1 cellular context compared by ENCODE assay signal in the genomic region with DNA sequence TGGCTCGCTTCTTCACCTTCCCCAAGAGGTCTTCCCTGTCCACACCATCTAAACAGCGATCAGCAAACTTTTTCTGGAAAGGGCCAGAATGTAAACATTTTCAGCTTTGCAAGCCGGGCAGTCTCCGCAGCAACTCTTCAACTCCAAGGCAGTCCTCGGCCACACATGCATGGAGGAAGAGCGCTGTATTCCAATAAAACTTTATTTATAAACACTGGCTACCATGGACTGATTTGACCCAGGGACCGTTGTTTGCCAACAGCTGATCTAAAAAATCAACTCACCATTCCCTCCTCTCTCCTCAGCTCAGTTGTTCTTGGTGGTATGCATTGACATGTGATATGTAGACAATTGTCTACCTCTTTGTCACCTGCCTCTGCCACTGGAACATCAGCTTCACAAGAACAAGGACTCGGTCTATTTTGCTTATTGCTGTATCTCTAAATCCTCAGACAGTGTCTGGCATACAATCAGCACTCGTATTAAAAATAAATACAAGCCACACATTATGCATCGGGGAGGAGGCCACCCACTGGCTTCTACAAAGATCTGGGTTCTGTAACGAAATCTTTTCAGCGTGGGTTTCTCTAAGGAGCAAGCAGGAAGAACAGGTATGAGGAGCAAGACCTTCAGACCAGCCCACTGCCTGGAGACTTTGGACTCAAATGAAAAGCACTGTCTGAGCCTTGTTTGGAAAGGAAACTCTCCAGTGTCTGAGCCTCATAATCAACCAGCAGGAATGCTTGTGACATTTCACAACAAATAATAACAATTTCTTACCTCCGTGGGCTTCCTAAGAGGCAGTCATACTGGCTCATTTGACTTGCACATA.
TF ChIP-seq lines count a peak whose summit lies in the region.

No MANE protein-coding gene starts in this region.

TF ChIP-seq in K562, 482 proteins besides CTCF, POLR2A, EP300 and RAD21:
- no peak for TF ChIP-seq ZFX (CRISPR knock-in tag; IDR thresholded peaks at IDR 0.05)
- TF ChIP-seq, protein P1, sequence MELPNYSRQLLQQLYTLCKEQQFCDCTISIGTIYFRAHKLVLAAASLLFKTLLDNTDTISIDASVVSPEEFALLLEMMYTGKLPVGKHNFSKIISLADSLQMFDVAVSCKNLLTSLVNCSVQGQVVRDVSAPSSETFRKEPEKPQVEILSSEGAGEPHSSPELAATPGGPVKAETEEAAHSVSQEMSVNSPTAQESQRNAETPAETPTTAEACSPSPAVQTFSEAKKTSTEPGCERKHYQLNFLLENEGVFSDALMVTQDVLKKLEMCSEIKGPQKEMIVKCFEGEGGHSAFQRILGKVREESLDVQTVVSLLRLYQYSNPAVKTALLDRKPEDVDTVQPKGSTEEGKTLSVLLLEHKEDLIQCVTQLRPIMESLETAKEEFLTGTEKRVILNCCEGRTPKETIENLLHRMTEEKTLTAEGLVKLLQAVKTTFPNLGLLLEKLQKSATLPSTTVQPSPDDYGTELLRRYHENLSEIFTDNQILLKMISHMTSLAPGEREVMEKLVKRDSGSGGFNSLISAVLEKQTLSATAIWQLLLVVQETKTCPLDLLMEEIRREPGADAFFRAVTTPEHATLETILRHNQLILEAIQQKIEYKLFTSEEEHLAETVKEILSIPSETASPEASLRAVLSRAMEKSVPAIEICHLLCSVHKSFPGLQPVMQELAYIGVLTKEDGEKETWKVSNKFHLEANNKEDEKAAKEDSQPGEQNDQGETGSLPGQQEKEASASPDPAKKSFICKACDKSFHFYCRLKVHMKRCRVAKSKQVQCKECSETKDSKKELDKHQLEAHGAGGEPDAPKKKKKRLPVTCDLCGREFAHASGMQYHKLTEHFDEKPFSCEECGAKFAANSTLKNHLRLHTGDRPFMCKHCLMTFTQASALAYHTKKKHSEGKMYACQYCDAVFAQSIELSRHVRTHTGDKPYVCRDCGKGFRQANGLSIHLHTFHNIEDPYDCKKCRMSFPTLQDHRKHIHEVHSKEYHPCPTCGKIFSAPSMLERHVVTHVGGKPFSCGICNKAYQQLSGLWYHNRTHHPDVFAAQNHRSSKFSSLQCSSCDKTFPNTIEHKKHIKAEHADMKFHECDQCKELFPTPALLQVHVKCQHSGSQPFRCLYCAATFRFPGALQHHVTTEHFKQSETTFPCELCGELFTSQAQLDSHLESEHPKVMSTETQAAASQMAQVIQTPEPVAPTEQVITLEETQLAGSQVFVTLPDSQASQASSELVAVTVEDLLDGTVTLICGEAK (IDR thresholded peaks at IDR 0.05), result peak; percentile 94
- TF ChIP-seq, protein P1 (CRISPR knock-in tag; IDR thresholded peaks at IDR 0.05), result peak; percentile 82
